10 cellular contexts compared by ENCODE assay signal in the genomic region with DNA sequence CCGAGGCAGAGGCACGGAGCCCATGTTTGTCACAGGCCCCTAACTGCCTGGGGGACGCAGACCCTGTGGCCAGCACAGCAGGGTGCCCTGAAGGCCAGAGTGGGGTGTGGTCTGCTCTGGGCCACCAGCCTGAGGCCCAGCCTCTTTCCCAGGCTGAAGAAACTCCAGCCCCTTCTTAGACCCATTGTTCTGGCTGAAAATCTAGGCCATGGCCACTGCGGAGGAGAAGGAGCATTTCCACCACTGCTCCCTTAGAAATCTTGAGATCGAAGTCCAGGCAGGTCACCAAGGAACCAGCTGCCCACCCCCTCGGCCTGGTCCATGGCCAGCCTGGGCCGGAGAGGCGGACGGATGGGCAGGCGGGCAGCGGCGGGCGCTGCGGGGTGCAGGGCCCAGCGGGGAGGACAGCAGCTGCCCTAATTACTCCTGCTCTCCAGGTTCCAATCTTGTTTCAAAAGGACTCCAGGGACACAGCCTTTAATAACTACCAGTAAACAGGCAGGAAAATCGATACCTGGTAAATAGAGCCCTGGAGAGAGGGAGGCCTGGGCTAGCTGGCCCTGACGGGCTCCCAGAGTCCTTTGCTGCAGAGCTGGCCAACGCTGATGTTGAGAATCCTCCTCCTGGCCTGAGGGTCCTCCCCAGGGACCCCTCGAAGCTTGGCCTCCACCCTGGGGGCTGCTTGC. TPM values are rescaled to one million over a fixed set of nuclear protein-coding genes. Genes with fewer than 3 reads are reported as not detected.
DNase-seq lines count a peak whose midpoint lies in the region; ATAC-seq and TF ChIP-seq lines count a peak whose summit lies in the region.
"Had no signal": no experiment of that assay in that cellular context is flagged by ENCODE, and none has a peak within 500 bp of the region (broad histone marks: within the 10 kb centered on the region; RNA-seq: fewer than 3 reads in every experiment).

No MANE protein-coding gene starts in this region.

- TF ChIP-seq CTCF in liver (IDR thresholded peaks at IDR 0.05; ENCODE audit: low read depth, low read length, missing input control): no peak

- H3K27me3 ChIP-seq in liver (ENCODE audit: control insufficient read depth in 4 of 4, insufficient read depth in 4 of 4, low read length in 3 of 4): no peaks in the 10 kb centered on the region

- ATAC-seq in HG02763 (IDR thresholded peaks at IDR 0.05; ENCODE audit: unreplicated experiment): no peak

- TF ChIP-seq RAD21 in liver (IDR thresholded peaks at IDR 0.05): peak in 1 of 2 donors; percentile 38

- peak; percentile 74 for DNase-seq in Ammon's horn (ENCODE audit: low spot score)
- DNase-seq in SK-N-DZ (ENCODE audit: low spot score): peak; percentile 28
- no peak for DNase-seq in COLO829 (ENCODE audit: low spot score)
- no peak for DNase-seq in stimulated activated CD4-positive, alpha-beta T cell treated with anti-CD3 and anti-CD28 coated beads, Interleukin-2, amount 100 ng/mL, for 48 hours
- no peak for DNase-seq in stimulated activated naive CD4-positive, alpha-beta T cell (lab: John Stamatoyannopoulos, UW)
- DNase-seq: KG1 had no signal

- peak overlapping the region; percentile 21 to 60 for H3K9ac ChIP-seq in liver (ENCODE audit: low read depth in 1 of 2, low read length in 2 of 2)

- H3K36me3 ChIP-seq in KOPT-K1 (ENCODE audit: insufficient read depth, low read length): peaks cover 88% of the 10 kb centered on the region
- no peaks in the 10 kb centered on the region for H3K36me3 ChIP-seq in liver (ENCODE audit: control insufficient read depth in 4 of 4, insufficient read depth in 3 of 4, low read depth in 1 of 4, low read length in 3 of 4)

- peak overlapping the region; percentile 62 for H3K27ac ChIP-seq in KOPT-K1 (ENCODE audit: low read depth, low read length, poor library complexity, severe bottlenecking)
- H3K27ac ChIP-seq in liver (ENCODE audit: low read depth in 1 of 2, low read length in 2 of 2): peak overlapping the region; percentile 92 to 95

- WGBS in liver: 38% methylated on average over 19 of the region's 19 CpGs

- H3K9me3 ChIP-seq in KOPT-K1 (ENCODE audit: insufficient read depth, low read length, poor library complexity, severe bottlenecking): no peaks in the 10 kb centered on the region
- no peaks in the 10 kb centered on the region for H3K9me3 ChIP-seq in liver (ENCODE audit: control insufficient read depth in 4 of 4, low read length in 3 of 4)

- peaks cover 17 to 49% (median 37%) of the 10 kb centered on the region in 4 donors for H3K4me1 ChIP-seq in liver (ENCODE audit: control insufficient read depth in 4 of 4, insufficient read depth in 4 of 4, low read length in 3 of 4)

- no peak overlapping the region for H3K4me3 ChIP-seq in liver (ENCODE audit: low read depth in 1 of 3, low read length in 3 of 3)
- H3K4me3 ChIP-seq: skin epidermis had no signal

TF ChIP-seq in liver, 16 proteins besides CTCF, POLR2A, EP300 and RAD21:
- TF ChIP-seq NR2F2 (IDR thresholded peaks at IDR 0.05): no peak
- TF ChIP-seq GABPA (IDR thresholded peaks at IDR 0.05 in 1 of 2, conservative IDR thresholded peaks at IDR 0.05 in 1 of 2): peak in 1 of 2 donors; percentile 19
- peak in 1 of 2 donors; percentile 7 for TF ChIP-seq JUND (IDR thresholded peaks at IDR 0.05)
- TF ChIP-seq FOXA2 (IDR thresholded peaks at IDR 0.05): peak; percentile 72
- TF ChIP-seq TAF1 (conservative IDR thresholded peaks at IDR 0.05): peak; percentile 62
- no peak for TF ChIP-seq HNF4G (IDR thresholded peaks at IDR 0.05)
- TF ChIP-seq RXRA (IDR thresholded peaks at IDR 0.05): peak; percentile 29 to 77
- TF ChIP-seq, protein P1, sequence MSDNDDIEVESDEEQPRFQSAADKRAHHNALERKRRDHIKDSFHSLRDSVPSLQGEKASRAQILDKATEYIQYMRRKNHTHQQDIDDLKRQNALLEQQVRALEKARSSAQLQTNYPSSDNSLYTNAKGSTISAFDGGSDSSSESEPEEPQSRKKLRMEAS (IDR thresholded peaks at IDR 0.05): peak; percentile 69
- no peak for TF ChIP-seq EGR1 (IDR thresholded peaks at IDR 0.05; ENCODE audit: low read depth in 2 of 2)
- TF ChIP-seq, protein P2, sequence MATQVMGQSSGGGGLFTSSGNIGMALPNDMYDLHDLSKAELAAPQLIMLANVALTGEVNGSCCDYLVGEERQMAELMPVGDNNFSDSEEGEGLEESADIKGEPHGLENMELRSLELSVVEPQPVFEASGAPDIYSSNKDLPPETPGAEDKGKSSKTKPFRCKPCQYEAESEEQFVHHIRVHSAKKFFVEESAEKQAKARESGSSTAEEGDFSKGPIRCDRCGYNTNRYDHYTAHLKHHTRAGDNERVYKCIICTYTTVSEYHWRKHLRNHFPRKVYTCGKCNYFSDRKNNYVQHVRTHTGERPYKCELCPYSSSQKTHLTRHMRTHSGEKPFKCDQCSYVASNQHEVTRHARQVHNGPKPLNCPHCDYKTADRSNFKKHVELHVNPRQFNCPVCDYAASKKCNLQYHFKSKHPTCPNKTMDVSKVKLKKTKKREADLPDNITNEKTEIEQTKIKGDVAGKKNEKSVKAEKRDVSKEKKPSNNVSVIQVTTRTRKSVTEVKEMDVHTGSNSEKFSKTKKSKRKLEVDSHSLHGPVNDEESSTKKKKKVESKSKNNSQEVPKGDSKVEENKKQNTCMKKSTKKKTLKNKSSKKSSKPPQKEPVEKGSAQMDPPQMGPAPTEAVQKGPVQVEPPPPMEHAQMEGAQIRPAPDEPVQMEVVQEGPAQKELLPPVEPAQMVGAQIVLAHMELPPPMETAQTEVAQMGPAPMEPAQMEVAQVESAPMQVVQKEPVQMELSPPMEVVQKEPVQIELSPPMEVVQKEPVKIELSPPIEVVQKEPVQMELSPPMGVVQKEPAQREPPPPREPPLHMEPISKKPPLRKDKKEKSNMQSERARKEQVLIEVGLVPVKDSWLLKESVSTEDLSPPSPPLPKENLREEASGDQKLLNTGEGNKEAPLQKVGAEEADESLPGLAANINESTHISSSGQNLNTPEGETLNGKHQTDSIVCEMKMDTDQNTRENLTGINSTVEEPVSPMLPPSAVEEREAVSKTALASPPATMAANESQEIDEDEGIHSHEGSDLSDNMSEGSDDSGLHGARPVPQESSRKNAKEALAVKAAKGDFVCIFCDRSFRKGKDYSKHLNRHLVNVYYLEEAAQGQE (IDR thresholded peaks at IDR 0.05): peak; percentile 85
- peak; percentile 62 for TF ChIP-seq FOXA1 (IDR thresholded peaks at IDR 0.05)
- no peak for TF ChIP-seq YY1 (IDR thresholded peaks at IDR 0.05)
- TF ChIP-seq SP1 (IDR thresholded peaks at IDR 0.05): peak; percentile 81
- peak in 1 of 2 donors; percentile 60 for TF ChIP-seq HNF4A (conservative IDR thresholded peaks at IDR 0.05)
- TF ChIP-seq, protein P3, sequence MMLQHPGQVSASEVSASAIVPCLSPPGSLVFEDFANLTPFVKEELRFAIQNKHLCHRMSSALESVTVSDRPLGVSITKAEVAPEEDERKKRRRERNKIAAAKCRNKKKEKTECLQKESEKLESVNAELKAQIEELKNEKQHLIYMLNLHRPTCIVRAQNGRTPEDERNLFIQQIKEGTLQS (IDR thresholded peaks at IDR 0.05): no peak
- TF ChIP-seq, protein P4, sequence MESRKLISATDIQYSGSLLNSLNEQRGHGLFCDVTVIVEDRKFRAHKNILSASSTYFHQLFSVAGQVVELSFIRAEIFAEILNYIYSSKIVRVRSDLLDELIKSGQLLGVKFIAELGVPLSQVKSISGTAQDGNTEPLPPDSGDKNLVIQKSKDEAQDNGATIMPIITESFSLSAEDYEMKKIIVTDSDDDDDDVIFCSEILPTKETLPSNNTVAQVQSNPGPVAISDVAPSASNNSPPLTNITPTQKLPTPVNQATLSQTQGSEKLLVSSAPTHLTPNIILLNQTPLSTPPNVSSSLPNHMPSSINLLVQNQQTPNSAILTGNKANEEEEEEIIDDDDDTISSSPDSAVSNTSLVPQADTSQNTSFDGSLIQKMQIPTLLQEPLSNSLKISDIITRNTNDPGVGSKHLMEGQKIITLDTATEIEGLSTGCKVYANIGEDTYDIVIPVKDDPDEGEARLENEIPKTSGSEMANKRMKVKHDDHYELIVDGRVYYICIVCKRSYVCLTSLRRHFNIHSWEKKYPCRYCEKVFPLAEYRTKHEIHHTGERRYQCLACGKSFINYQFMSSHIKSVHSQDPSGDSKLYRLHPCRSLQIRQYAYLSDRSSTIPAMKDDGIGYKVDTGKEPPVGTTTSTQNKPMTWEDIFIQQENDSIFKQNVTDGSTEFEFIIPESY (IDR thresholded peaks at IDR 0.05): peak; percentile 70
TF ChIP-seq in liver: peak in this region for 11.

RNA-seq across cellular contexts. Expression of a gene that starts 15.0 kb away (rescaled TPM):
- polyA plus RNA-seq in SK-N-DZ (2014; cell fraction: cytosol; rRNA removed): 5.7 and 9.1 TPM in 2 replicates
- polyA plus RNA-seq in SK-N-DZ (2014; cell fraction: nucleus; rRNA removed): 14.1 and 18.9 TPM in 2 replicates
- 10 to 100 TPM in 1 of 2 donors, 1 to 10 TPM in 1; 2.1 to 16.6 TPM for total RNA-seq in liver
- 10 to 100 TPM in 1 of 2 donors, 1 to 10 TPM in 1; 3.5 to 33.2 TPM for polyA plus RNA-seq in liver

Comparison
In these comparisons a context has a peak if more than half of its experiments do, and no peak if none do; other contexts are left out.
1. DNase-seq: peak in Ammon's horn (single experiment) and SK-N-DZ (single experiment); none in COLO829 (single experiment), stimulated activated CD4-positive, alpha-beta T cell treated with anti-CD3 and anti-CD28 coated beads, Interleukin-2, amount 100 ng/mL, for 48 hours (0 of 2) and stimulated activated naive CD4-positive, alpha-beta T cell (0 of 6).